In genomic region chr10:87301466-87302115, GRCh38 we compare ENCODE assay signal across 7 cellular contexts. TPM values are rescaled to one million over a fixed set of nuclear protein-coding genes. Genes with fewer than 3 reads are reported as not detected.
DNase-seq lines count a peak whose midpoint lies in the region; ATAC-seq and TF ChIP-seq lines count a peak whose summit lies in the region.
"Not testable (repeated sequence)": the region's sequence is repeated elsewhere in the genome, so short reads cannot be mapped to it uniquely, and the experiment has no call there.

No MANE protein-coding gene starts in this region.

- H3K4me3 ChIP-seq in lung: not testable (repeated sequence)

- H3K4me1 Mint-ChIP-seq in chondrocyte (ENCODE audit: low read depth): not testable (repeated sequence)

- not testable (repeated sequence) for H3K36me3 ChIP-seq in lung (ENCODE audit: control insufficient read depth in 2 of 2, insufficient read depth in 2 of 2, low read length in 2 of 2)

- TF ChIP-seq EP300 in Ishikawa (IDR thresholded peaks at IDR 0.05; ENCODE audit: borderline replicate concordance): not testable (repeated sequence)

- H3K9me3 ChIP-seq in lung (ENCODE audit: control insufficient read depth in 2 of 2, insufficient read depth in 1 of 2, low read length in 1 of 2): not testable (repeated sequence)

- H3K27ac ChIP-seq in lung (ENCODE audit: low read depth in 1 of 2, low read length in 1 of 2): not testable (repeated sequence)

- H3K27me3 ChIP-seq in lung (ENCODE audit: control insufficient read depth, insufficient read depth): not testable (repeated sequence)

- 0 out of 2 replicates have a peak, but pooled peaks have one; percentile 26 for TF ChIP-seq RAD21 in Ishikawa (IDR thresholded peaks at IDR 0.05; ENCODE audit: low read depth)

- ATAC-seq in GM19043 (IDR thresholded peaks at IDR 0.05; ENCODE audit: low read depth, unreplicated experiment) (peak; percentile 93), HG02763 (IDR thresholded peaks at IDR 0.05; ENCODE audit: unreplicated experiment) (peak; percentile 88), lung (ENCODE audit: insufficient read depth, low FRiP score) (peak; percentile 94)

- TF ChIP-seq CTCF in chondrocyte (IDR thresholded peaks at IDR 0.05): peak; percentile 63
- TF ChIP-seq CTCF in lung (IDR thresholded peaks at IDR 0.05; ENCODE audit: control extremely low read depth, extremely low read depth): not testable (repeated sequence)

- H3K4me1 ChIP-seq in lung (ENCODE audit: control insufficient read depth in 2 of 2, insufficient read depth in 2 of 2, low read length in 2 of 2): not testable (repeated sequence)

- H3K36me3 Mint-ChIP-seq in chondrocyte (ENCODE audit: low read depth): not testable (repeated sequence)

- peak; percentile 39 for DNase-seq in activated CD8-positive, alpha-beta memory T cell treated with anti-CD3 and anti-CD28 coated beads, Interleukin-2, amount 50 U/mL, for 4 hours
- not testable (repeated sequence) for DNase-seq in chondrocyte (ENCODE audit: low spot score)
- peak; percentile 68 for DNase-seq in lung (ENCODE audit: low spot score)
- DNase-seq in stimulated activated CD4-positive, alpha-beta T cell treated with anti-CD3 and anti-CD28 coated beads, Interleukin-4, amount 100 ng/mL, for 1 hour: peak; percentile 34

- 1 to 11% methylated on average over 13 to 14 of the region's 16 CpGs for WGBS in lung, 2 donors

- not testable (repeated sequence) for H3K27ac Mint-ChIP-seq in chondrocyte (ENCODE audit: unreplicated experiment)

- not testable (repeated sequence) for H3K27me3 Mint-ChIP-seq in chondrocyte (ENCODE audit: low read depth)

- H3K9me3 Mint-ChIP-seq in chondrocyte (ENCODE audit: low read depth): not testable (repeated sequence)

- not testable (repeated sequence) for H3K4me3 Mint-ChIP-seq in chondrocyte (ENCODE audit: unreplicated experiment)

RNA-seq across cellular contexts. Expression of gene NUTM2D, which starts 56.0 kb away (rescaled TPM):
- total RNA-seq in chondrocyte (3.2 to 8.3 TPM (median 3.7 TPM) in 3 replicates), lung (1 to 10 TPM; 3.7 to 7.8 TPM)
- polyA plus RNA-seq in lung: 10 to 100 TPM in 1 of 2 donors, 1 to 10 TPM in 1; 1.8 to 10.8 TPM
